In genomic region chr22:46353483-46354105, GRCh38 we compare ENCODE assay signal across 1 cellular context.
A peak's percentile ranks its signal among the peaks of the same experiment; 100 is the strongest.
TF ChIP-seq lines count a peak whose summit lies in the region.

No MANE protein-coding gene starts in this region.

TF ChIP-seq in HEK293, 187 proteins besides CTCF, POLR2A, EP300 and RAD21 (continued from another document):
- no peak for TF ChIP-seq TSHZ1 (tag by site-specific recombination; IDR thresholded peaks at IDR 0.05; ENCODE audit: borderline replicate concordance)
- peak; percentile 3 for TF ChIP-seq ZIC2 (tag by site-specific recombination; IDR thresholded peaks at IDR 0.05)
- TF ChIP-seq ZNF311 (tag by site-specific recombination; IDR thresholded peaks at IDR 0.05; ENCODE audit: borderline replicate concordance) = no peak
- TF ChIP-seq KLF7 (tag by site-specific recombination; IDR thresholded peaks at IDR 0.05; ENCODE audit: borderline replicate concordance) = no peak
- TF ChIP-seq INSM2 (tag by site-specific recombination; IDR thresholded peaks at IDR 0.05) = no peak
- no peak for TF ChIP-seq ZNF274 (IDR thresholded peaks at IDR 0.05; ENCODE audit: low read length)
- TF ChIP-seq ZNF274 (tag by site-specific recombination; IDR thresholded peaks at IDR 0.05; ENCODE audit: borderline replicate concordance) = no peak
- peak; percentile 53; the same call in 1 of the 2 replicates for TF ChIP-seq SCRT2 (tag by site-specific recombination; IDR thresholded peaks at IDR 0.05)
- no peak for TF ChIP-seq ZNF362 (tag by site-specific recombination; IDR thresholded peaks at IDR 0.05)
- TF ChIP-seq HIC1 (tag by site-specific recombination; IDR thresholded peaks at IDR 0.05) = no peak
TF ChIP-seq in HEK293: peak in this region for 2.
